ENCODE assay signal across 21 cellular contexts in the genomic region with DNA sequence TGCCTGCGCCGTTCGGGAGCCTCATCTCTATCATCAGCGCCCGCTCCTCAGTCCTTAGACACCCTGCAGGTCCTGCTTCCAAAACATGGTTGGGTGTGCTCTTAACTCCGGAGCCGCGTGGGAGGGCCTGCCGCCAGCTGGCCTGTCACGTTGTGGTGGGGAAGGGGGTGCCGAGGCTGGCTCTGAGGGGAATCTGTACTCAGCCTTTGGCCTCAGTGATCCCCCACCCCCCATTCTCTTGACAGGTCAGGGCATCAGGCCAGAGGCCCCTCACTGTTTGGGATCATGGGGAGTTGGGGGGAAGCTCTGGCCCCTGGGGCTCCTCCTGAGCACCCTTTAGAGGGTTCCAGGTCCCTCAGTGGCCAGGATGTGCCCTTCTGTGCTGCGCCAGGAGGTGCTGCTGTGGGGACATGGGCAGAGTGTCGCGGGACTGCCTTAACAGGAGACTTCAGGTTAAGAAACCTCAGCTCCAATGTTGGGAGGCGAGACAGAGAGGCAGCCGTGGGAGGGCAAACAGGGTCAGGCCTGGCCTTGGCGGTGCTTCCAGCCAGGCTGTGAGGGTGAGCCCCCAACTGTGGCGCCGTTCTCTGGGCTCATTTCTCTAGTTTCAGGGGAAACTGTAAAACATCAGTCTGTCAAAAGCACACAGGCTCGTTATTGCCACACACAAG. TPM values are rescaled to one million over a fixed set of nuclear protein-coding genes. Genes with fewer than 3 reads are reported as not detected.
DNase-seq lines count a peak whose midpoint lies in the region; ATAC-seq and TF ChIP-seq lines count a peak whose summit lies in the region.
"Had no signal": no experiment of that assay in that cellular context is flagged by ENCODE, and none has a peak within 500 bp of the region (broad histone marks: within the 10 kb centered on the region; RNA-seq: fewer than 3 reads in every experiment).

No MANE protein-coding gene starts in this region.

- H3K4me1 ChIP-seq in esophagus muscularis mucosa, result peaks cover 9 to 29% (median 27%) of the 10 kb centered on the region in 4 donors
- peaks cover 21% of the 10 kb centered on the region for H3K4me1 ChIP-seq in osteoblast (ENCODE audit: insufficient read depth, low read length)
- H3K4me1 ChIP-seq in thyroid gland, result peaks cover 32 to 47% of the 10 kb centered on the region in 2 donors

- H3K27me3 Mint-ChIP-seq in activated naive CD8-positive, alpha-beta T cell treated with anti-CD3 and anti-CD28 coated beads, Interleukin-2, amount 50 U/mL, for 24 hours, result no peaks in the 10 kb centered on the region
- H3K27me3 Mint-ChIP-seq: activated CD4-positive, alpha-beta T cell treated with anti-CD3 and anti-CD28 coated beads, Interleukin-2, amount 10 ng/mL, durations not matched to agents 7 days and 5 days had no signal

- peaks cover 33% of the 10 kb centered on the region for H3K36me3 ChIP-seq in WERI-Rb-1
- H3K36me3 ChIP-seq in esophagus muscularis mucosa, result peaks cover 18 to 66% (median 52%) of the 10 kb centered on the region in 4 donors
- H3K36me3 ChIP-seq in osteoblast (ENCODE audit: insufficient read depth, low read length), result peaks cover 26% of the 10 kb centered on the region
- H3K36me3 ChIP-seq in thyroid gland, result peaks cover 6 to 7% of the 10 kb centered on the region in 2 donors

- 75% methylated on average over 8 of the region's 20 CpGs for WGBS in esophagus muscularis mucosa
- 80 to 85% methylated on average over 3 to 9 of the region's 20 CpGs for WGBS in thyroid gland, 2 donors

- no peak overlapping the region for H3K27ac Mint-ChIP-seq in activated naive CD8-positive, alpha-beta T cell treated with anti-CD3 and anti-CD28 coated beads, Interleukin-2, amount 50 U/mL, for 24 hours
- H3K27ac Mint-ChIP-seq: activated CD4-positive, alpha-beta T cell treated with anti-CD3 and anti-CD28 coated beads, Interleukin-2, amount 10 ng/mL, durations not matched to agents 7 days and 5 days; natural killer cell had no signal

- H3K36me3 Mint-ChIP-seq in activated naive CD8-positive, alpha-beta T cell treated with anti-CD3 and anti-CD28 coated beads, Interleukin-2, amount 50 U/mL, for 24 hours (ENCODE audit: low read depth), result peaks cover 13% of the 10 kb centered on the region
- H3K36me3 Mint-ChIP-seq: natural killer cell had no signal

- no peak overlapping the region for H3K4me3 Mint-ChIP-seq in activated naive CD8-positive, alpha-beta T cell treated with anti-CD3 and anti-CD28 coated beads, Interleukin-2, amount 50 U/mL, for 24 hours
- H3K4me3 Mint-ChIP-seq: activated CD4-positive, alpha-beta T cell treated with anti-CD3 and anti-CD28 coated beads, Interleukin-2, amount 10 ng/mL, durations not matched to agents 7 days and 5 days; natural killer cell had no signal

- no peaks in the 10 kb centered on the region for H3K27me3 ChIP-seq in WERI-Rb-1 (ENCODE audit: insufficient read depth, low read depth, severe bottlenecking)
- no peaks in the 10 kb centered on the region for H3K27me3 ChIP-seq in esophagus muscularis mucosa
- no peaks in the 10 kb centered on the region for H3K27me3 ChIP-seq in osteoblast (ENCODE audit: insufficient read depth, low read length)
- H3K27me3 ChIP-seq in thyroid gland, result no peaks in the 10 kb centered on the region
- H3K27me3 ChIP-seq: tibial nerve had no signal

- TF ChIP-seq CTCF in WERI-Rb-1 (IDR thresholded peaks at IDR 0.05; ENCODE audit: low read depth, low read length), result 0 out of 2 replicates have a peak, but pooled peaks have one; percentile 8
- no peak for TF ChIP-seq CTCF in esophagus muscularis mucosa (IDR thresholded peaks at IDR 0.05)
- no peak for TF ChIP-seq CTCF in osteoblast (IDR thresholded peaks at IDR 0.05; ENCODE audit: extremely low read depth, low read depth, low read length)
- no peak for TF ChIP-seq CTCF in thyroid gland (IDR thresholded peaks at IDR 0.05)

- in situ Hi-C loops in ACHN (cut with HindIII; ENCODE audit: low pct_ligation_motif_present, low pct_unique_long_range_greater_than_20kb, low sequenced_read_pairs), result no loop called here

- no peak overlapping the region for H3K4me2 ChIP-seq in osteoblast (ENCODE audit: insufficient read depth, low read length)
- H3K4me2 ChIP-seq: KMS-11 had no signal

- peaks cover 15% of the 10 kb centered on the region for H4K20me1 ChIP-seq in osteoblast (ENCODE audit: insufficient read depth, low read length)

- no peak for TF ChIP-seq EP300 in esophagus muscularis mucosa (IDR thresholded peaks at IDR 0.05)

- no peaks in the 10 kb centered on the region for H3K9me3 ChIP-seq in WERI-Rb-1 (ENCODE audit: severe bottlenecking)
- H3K9me3 ChIP-seq in esophagus muscularis mucosa, result no peaks in the 10 kb centered on the region
- H3K9me3 ChIP-seq in osteoblast (ENCODE audit: low read depth, low read length), result no peaks in the 10 kb centered on the region
- no peaks in the 10 kb centered on the region for H3K9me3 ChIP-seq in thyroid gland
- H3K9me3 ChIP-seq: tibial nerve had no signal

- H3K27ac ChIP-seq in WERI-Rb-1, result no peak overlapping the region
- H3K27ac ChIP-seq in esophagus muscularis mucosa (replicated peaks in 1 of 4), result peak overlapping the region; percentile 67 to 83 (median 74)
- no peak overlapping the region for H3K27ac ChIP-seq in osteoblast (ENCODE audit: low read depth, low read length)
- peak overlapping the region; percentile 85 to 97 (median 96) for H3K27ac ChIP-seq in thyroid gland
- H3K27ac ChIP-seq: KMS-11, RWPE1 had no signal

- H3K4me3 ChIP-seq in WERI-Rb-1 (ENCODE audit: low read depth, low read length), result no peak overlapping the region
- no peak overlapping the region for H3K4me3 ChIP-seq in esophagus muscularis mucosa
- no peak overlapping the region for H3K4me3 ChIP-seq in osteoblast (ENCODE audit: insufficient read depth, low read length)
- peak overlapping the region in 1 of 3 donors; percentile 9 for H3K4me3 ChIP-seq in thyroid gland (replicated peaks in 1 of 3)
- H3K4me3 ChIP-seq: tibial nerve had no signal

- intact Hi-C loops in esophagus muscularis mucosa (cut with DNase I), result no loop called here
- intact Hi-C loops in thyroid gland (cut with DNase I), result loop anchor here (5.0 kb wide), 1 partner anchor 33 kb away; no protein-coding TSS in a partner anchor

- H3K9me3 Mint-ChIP-seq in activated naive CD8-positive, alpha-beta T cell treated with anti-CD3 and anti-CD28 coated beads, Interleukin-2, amount 50 U/mL, for 24 hours, result no peaks in the 10 kb centered on the region
- H3K9me3 Mint-ChIP-seq: activated CD4-positive, alpha-beta T cell treated with anti-CD3 and anti-CD28 coated beads, Interleukin-2, amount 10 ng/mL, durations not matched to agents 7 days and 5 days; natural killer cell had no signal

- H3K4me1 Mint-ChIP-seq in activated naive CD8-positive, alpha-beta T cell treated with anti-CD3 and anti-CD28 coated beads, Interleukin-2, amount 50 U/mL, for 24 hours, result no peaks in the 10 kb centered on the region
- H3K4me1 Mint-ChIP-seq: activated CD4-positive, alpha-beta T cell treated with anti-CD3 and anti-CD28 coated beads, Interleukin-2, amount 10 ng/mL, durations not matched to agents 7 days and 5 days; natural killer cell had no signal

- no peaks in the 10 kb centered on the region for H3K79me2 ChIP-seq in osteoblast (ENCODE audit: insufficient read depth, low read length)

- no peak for ATAC-seq in activated naive CD8-positive, alpha-beta T cell treated with anti-CD3 and anti-CD28 coated beads, Interleukin-2, amount 50 U/mL, for 24 hours
- ATAC-seq: natural killer cell had no signal

- DNase-seq in WERI-Rb-1 (no peak), esophagus muscularis mucosa (ENCODE audit: extremely low spot score) (no peak), osteoblast (ENCODE audit: insufficient read length, low spot score, missing footprints) (peak; percentile 47), thyroid gland (peak; percentile 46 to 53), ACHN (no peak), UCSD-AML1 (lab: John Stamatoyannopoulos, UW; ENCODE audit: unreplicated experiment) (no peak), SIG-M5 treated with dmso at 0.1 percent for 504 hours (lab: John Stamatoyannopoulos, UW; ENCODE audit: unreplicated experiment) (no peak)
- no peak for DNase-seq in activated naive CD8-positive, alpha-beta T cell treated with anti-CD3 and anti-CD28 coated beads, Interleukin-2, amount 50 U/mL, for 24 hours
- DNase-seq: activated CD4-positive, alpha-beta T cell treated with anti-CD3 and anti-CD28 coated beads, Interleukin-2, amount 10 ng/mL, durations not matched to agents 7 days and 5 days; activated CD8-positive, alpha-beta memory T cell treated with anti-CD3 and anti-CD28 coated beads, Interleukin-2, amount 50 U/mL, for 4 hours; activated gamma-delta T cell; AML-193; islet precursor cell; natural killer cell; NCI-H1092 treated with DMSO at 0.1 percent for 48 hours; NCI-H2107; NCI-H510A treated with DMSO at 0.1 percent for 48 hours; stimulated activated CD8-positive, alpha-beta memory T cell treated with anti-CD3 and anti-CD28 coated beads, Interleukin-4, amount 100 ng/mL, for 48 hours had no signal

- TF ChIP-seq POLR2A in esophagus muscularis mucosa (IDR thresholded peaks at IDR 0.05; ENCODE audit: low read depth) (no peak), thyroid gland (IDR thresholded peaks at IDR 0.05) (no peak)

- H2AFZ ChIP-seq in osteoblast (ENCODE audit: low read length), result no peak overlapping the region

RNA-seq across cellular contexts. Expression of a gene that starts 33.5 kb away (rescaled TPM):
- total RNA-seq in esophagus muscularis mucosa (10 to 100 TPM; 14.6 to 21.6 (median 19.4) TPM), osteoblast (19.7 and 21.7 TPM in 2 replicates), thyroid gland (10 to 100 TPM; 36.4 to 56.4 (median 43.9) TPM)

RNA-seq across cellular contexts. Expression of a gene that starts 33.5 kb away (rescaled TPM):
- total RNA-seq in esophagus muscularis mucosa (10 to 100 TPM; 32.0 to 77.2 (median 43.8) TPM), osteoblast (24.2 and 29.2 TPM in 2 replicates), thyroid gland (10 to 100 TPM; 28.2 to 61.8 (median 47.7) TPM)

Comparison
In these comparisons a context has a peak if more than half of its experiments do, and no peak if none do; other contexts are left out.
1. DNase-seq: peak in osteoblast (single experiment) and thyroid gland (2 of 2); none in WERI-Rb-1 (single experiment), esophagus muscularis mucosa (single experiment), activated naive CD8-positive, alpha-beta T cell treated with anti-CD3 and anti-CD28 coated beads, Interleukin-2, amount 50 U/mL, for 24 hours (single experiment), ACHN (single experiment), UCSD-AML1 (single experiment) and SIG-M5 treated with dmso at 0.1 percent for 504 hours (single experiment).
2. H3K27ac ChIP-seq: peak in esophagus muscularis mucosa (4 of 4) and thyroid gland (3 of 3); none in WERI-Rb-1 (single experiment) and osteoblast (single experiment).